Comparison of ENCODE assay signal across 1 cellular context in the genomic region with DNA sequence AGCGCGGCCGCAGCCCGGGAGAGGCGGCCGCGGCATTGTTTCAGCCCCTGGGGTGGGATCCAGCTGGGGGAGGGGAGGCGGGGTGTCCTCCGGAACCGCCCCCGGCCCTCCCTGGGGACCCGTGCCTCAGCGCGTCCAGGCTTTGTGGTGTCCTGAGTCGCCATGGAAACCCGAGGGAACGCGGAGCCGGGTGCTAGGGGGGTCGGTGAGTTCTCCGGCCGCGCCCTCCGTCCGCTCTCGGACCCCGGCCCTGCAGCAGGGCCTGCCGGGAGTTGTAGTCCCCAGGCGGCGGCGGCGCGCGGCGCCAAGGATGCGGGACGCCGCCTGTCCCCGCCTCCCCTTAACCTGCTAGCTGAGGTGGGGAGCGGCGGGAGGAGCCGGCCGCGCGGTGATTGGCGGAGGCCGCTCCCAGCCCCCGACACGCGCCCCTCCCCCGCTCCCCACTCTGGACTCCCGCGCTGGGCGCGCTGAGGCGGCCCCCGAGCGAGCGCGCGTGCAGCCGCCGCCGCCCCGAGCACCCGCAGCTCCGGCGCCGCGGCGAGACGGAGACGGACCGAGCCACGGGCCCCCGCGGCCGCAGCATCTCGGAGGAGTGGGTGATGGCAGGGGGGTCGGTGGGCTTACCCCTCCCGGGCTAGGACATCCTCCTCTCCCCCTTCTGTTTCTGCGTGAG.
TF ChIP-seq lines count a peak whose summit lies in the region.

A gene with protein sequence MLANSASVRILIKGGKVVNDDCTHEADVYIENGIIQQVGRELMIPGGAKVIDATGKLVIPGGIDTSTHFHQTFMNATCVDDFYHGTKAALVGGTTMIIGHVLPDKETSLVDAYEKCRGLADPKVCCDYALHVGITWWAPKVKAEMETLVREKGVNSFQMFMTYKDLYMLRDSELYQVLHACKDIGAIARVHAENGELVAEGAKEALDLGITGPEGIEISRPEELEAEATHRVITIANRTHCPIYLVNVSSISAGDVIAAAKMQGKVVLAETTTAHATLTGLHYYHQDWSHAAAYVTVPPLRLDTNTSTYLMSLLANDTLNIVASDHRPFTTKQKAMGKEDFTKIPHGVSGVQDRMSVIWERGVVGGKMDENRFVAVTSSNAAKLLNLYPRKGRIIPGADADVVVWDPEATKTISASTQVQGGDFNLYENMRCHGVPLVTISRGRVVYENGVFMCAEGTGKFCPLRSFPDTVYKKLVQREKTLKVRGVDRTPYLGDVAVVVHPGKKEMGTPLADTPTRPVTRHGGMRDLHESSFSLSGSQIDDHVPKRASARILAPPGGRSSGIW (plus strand): TSS at position 470 of the 673 bp plus-strand sequence. CDS start 50,368 bp downstream, outside the sequence.

TF ChIP-seq in SK-N-SH, 30 proteins besides CTCF, POLR2A, EP300 and RAD21:
- TF ChIP-seq CHD2 (IDR thresholded peaks at IDR 0.05; ENCODE audit: low read length, partially characterized antibody) (peak; percentile 84), NRF1 (IDR thresholded peaks at IDR 0.05; ENCODE audit: low read depth, low read length) (peak; percentile 29; the same call in 1 of the 2 replicates)
- TF ChIP-seq, protein P1, sequence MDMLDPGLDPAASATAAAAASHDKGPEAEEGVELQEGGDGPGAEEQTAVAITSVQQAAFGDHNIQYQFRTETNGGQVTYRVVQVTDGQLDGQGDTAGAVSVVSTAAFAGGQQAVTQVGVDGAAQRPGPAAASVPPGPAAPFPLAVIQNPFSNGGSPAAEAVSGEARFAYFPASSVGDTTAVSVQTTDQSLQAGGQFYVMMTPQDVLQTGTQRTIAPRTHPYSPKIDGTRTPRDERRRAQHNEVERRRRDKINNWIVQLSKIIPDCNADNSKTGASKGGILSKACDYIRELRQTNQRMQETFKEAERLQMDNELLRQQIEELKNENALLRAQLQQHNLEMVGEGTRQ (IDR thresholded peaks at IDR 0.05; ENCODE audit: borderline replicate concordance, low read depth, low read length) = no peak
